ENCODE assay signal across 8 cellular contexts in genomic region chr3:100492810-100493140, GRCh38. TPM values are rescaled to one million over a fixed set of nuclear protein-coding genes. Genes with fewer than 3 reads are reported as not detected.
DNase-seq lines count a peak whose midpoint lies in the region; ATAC-seq and TF ChIP-seq lines count a peak whose summit lies in the region.

No MANE protein-coding gene starts in this region.

- peaks cover 16% of the 10 kb centered on the region for H3K4me1 Mint-ChIP-seq in progenitor cell of endocrine pancreas (ENCODE audit: low read depth)

- no peaks in the 10 kb centered on the region for H3K9me3 ChIP-seq in SJCRH30 (replicated peaks)

- H3K9me3 Mint-ChIP-seq in progenitor cell of endocrine pancreas (ENCODE audit: low read depth): peaks cover 5% of the 10 kb centered on the region

- peak overlapping the region; percentile 94 for H3K27ac Mint-ChIP-seq in progenitor cell of endocrine pancreas

- H3K4me3 ChIP-seq in GM08714 (ENCODE audit: low read length) (peak overlapping the region; percentile 79), SJCRH30 (peak overlapping the region; percentile 69), fibroblast of mammary gland (ENCODE audit: control insufficient read depth, low read depth, low read length) (peak overlapping the region; percentile 63)

- no peak for ATAC-seq in GM21526 (IDR thresholded peaks at IDR 0.05; ENCODE audit: low FRiP score, unreplicated experiment)
- ATAC-seq in HG03520 (IDR thresholded peaks at IDR 0.05; ENCODE audit: unreplicated experiment): no peak
- ATAC-seq in HG03159 (IDR thresholded peaks at IDR 0.05; ENCODE audit: unreplicated experiment): no peak
- no peak for ATAC-seq in activated CD4-positive, CD25-positive, alpha-beta regulatory T cell treated with anti-CD3 and anti-CD28 coated beads, Interleukin-2, amount 50 U/mL, for 24 hours

- H3K27ac ChIP-seq in SJCRH30: peak overlapping the region; percentile 47

- no peaks in the 10 kb centered on the region for H3K27me3 ChIP-seq in SJCRH30

- no peaks in the 10 kb centered on the region for H3K27me3 Mint-ChIP-seq in progenitor cell of endocrine pancreas

- TF ChIP-seq CTCF in fibroblast of mammary gland (conservative IDR thresholded peaks at IDR 0.05; ENCODE audit: control insufficient read depth, insufficient read depth, low read depth, low read length): no peak
- TF ChIP-seq CTCF in progenitor cell of endocrine pancreas (IDR thresholded peaks at IDR 0.05; ENCODE audit: unreplicated experiment): no peak

- DNase-seq in SJCRH30 (no peak), fibroblast of mammary gland (ENCODE audit: low read depth) (no peak), progenitor cell of endocrine pancreas (ENCODE audit: low spot score, unreplicated experiment) (no peak)

- no peaks in the 10 kb centered on the region for H3K36me3 ChIP-seq in SJCRH30

- H3K4me3 Mint-ChIP-seq in progenitor cell of endocrine pancreas (ENCODE audit: low read depth): peak overlapping the region; percentile 91

- H3K4me1 ChIP-seq in SJCRH30: peaks cover 13% of the 10 kb centered on the region

- H3K36me3 Mint-ChIP-seq in progenitor cell of endocrine pancreas (ENCODE audit: insufficient read depth): no peaks in the 10 kb centered on the region

RNA-seq across cellular contexts. Expression of gene TMEM45A, which starts 0.4 kb away (rescaled TPM):
- total RNA-seq in SJCRH30 (2014; rRNA removed; shearing (Covaris generic)): 28.3 and 30.2 TPM in 2 replicates
- total RNA-seq in progenitor cell of endocrine pancreas: 9.9 and 13.6 TPM in 2 replicates
